8 cellular contexts compared by ENCODE assay signal in the genomic region with DNA sequence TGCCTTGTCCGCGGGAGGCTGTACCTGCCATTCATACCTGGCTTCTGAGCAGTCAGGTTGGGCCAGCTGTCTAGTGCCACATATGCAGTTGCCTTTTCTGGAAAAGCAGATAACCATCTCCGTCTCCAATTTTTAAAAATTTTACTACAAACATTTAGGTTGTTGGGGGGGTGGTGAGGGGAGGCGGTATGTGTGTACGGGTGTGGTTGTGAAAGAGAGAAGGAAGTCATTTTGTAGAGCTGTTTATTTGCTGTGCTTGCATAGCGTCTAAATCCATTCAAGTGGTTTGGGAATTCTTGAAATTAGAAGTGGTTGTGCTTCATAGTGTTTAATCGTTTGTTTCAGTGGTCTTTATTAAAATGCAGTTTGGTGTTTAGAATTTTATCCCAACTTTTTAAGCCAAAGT. TPM values are rescaled to one million over a fixed set of nuclear protein-coding genes. Genes with fewer than 3 reads are reported as not detected.
DNase-seq lines count a peak whose midpoint lies in the region; ATAC-seq and TF ChIP-seq lines count a peak whose summit lies in the region.

No MANE protein-coding gene starts in this region.

- peak in 1 of 4 donors; percentile 51 for TF ChIP-seq POLR2A in esophagus squamous epithelium (IDR thresholded peaks at IDR 0.05)

- H3K9me3 Mint-ChIP-seq in GM23338: peaks cover 4% of the 10 kb centered on the region; the same call in 1 of the 3 replicates

- H3K36me3 ChIP-seq in GM23338 (ENCODE audit: insufficient read depth) (no peaks in the 10 kb centered on the region), SK-N-MC (ENCODE audit: insufficient read depth, low read length) (no peaks in the 10 kb centered on the region), esophagus squamous epithelium (no peaks in the 10 kb centered on the region), osteoblast (ENCODE audit: insufficient read depth, low read length) (no peaks in the 10 kb centered on the region)

- no peak overlapping the region for H3K27ac Mint-ChIP-seq in GM23338

- H3K79me2 ChIP-seq in GM23338 (replicated peaks; ENCODE audit: insufficient read depth): no peaks in the 10 kb centered on the region
- H3K79me2 ChIP-seq in osteoblast (ENCODE audit: insufficient read depth, low read length): peaks cover 58% of the 10 kb centered on the region

- no peak for TF ChIP-seq CTCF in GM23338 (conservative IDR thresholded peaks at IDR 0.05; ENCODE audit: low read depth in 2 of 2)
- no peak for TF ChIP-seq CTCF in esophagus squamous epithelium (IDR thresholded peaks at IDR 0.05)
- no peak for TF ChIP-seq CTCF in osteoblast (IDR thresholded peaks at IDR 0.05; ENCODE audit: extremely low read depth, low read depth, low read length)

- H3K27ac ChIP-seq in GM23338 (ENCODE audit: low read depth) (no peak overlapping the region), SK-N-MC (no peak overlapping the region), esophagus squamous epithelium (peak overlapping the region; percentile 90 to 97 (median 94)), osteoblast (ENCODE audit: low read depth, low read length) (peak overlapping the region; percentile 68)

- no peaks in the 10 kb centered on the region for H3K36me3 Mint-ChIP-seq in GM23338 (ENCODE audit: low read depth)

- H4K20me1 ChIP-seq in GM23338 (replicated peaks; ENCODE audit: insufficient read depth) (no peaks in the 10 kb centered on the region; the same call in 1 of the 2 replicates), osteoblast (ENCODE audit: insufficient read depth, low read length) (peaks cover 15% of the 10 kb centered on the region)

- in situ Hi-C loops in KBM-7 (cut with MboI; ENCODE audit: low pct_unique_long_range_greater_than_20kb, low sequenced_read_pairs): no loop called here

- peaks cover 10% of the 10 kb centered on the region for H3K4me1 Mint-ChIP-seq in GM23338

- H3K9me2 ChIP-seq in GM23338 (ENCODE audit: insufficient read depth): no peaks in the 10 kb centered on the region; the same call in 1 of the 2 replicates

- no peak for ATAC-seq in GM23338
- ATAC-seq in HG03039 (IDR thresholded peaks at IDR 0.05; ENCODE audit: unreplicated experiment): no peak

- H3K9me3 ChIP-seq in SK-N-MC (ENCODE audit: low read depth, low read length) (no peaks in the 10 kb centered on the region), esophagus squamous epithelium (no peaks in the 10 kb centered on the region), osteoblast (ENCODE audit: low read depth, low read length) (no peaks in the 10 kb centered on the region)

- DNase-seq in CMK (ENCODE audit: low read depth) (peak; percentile 18), GM23338 (ENCODE audit: low spot score) (no peak), SK-N-MC (ENCODE audit: low read depth, low spot score) (no peak), esophagus squamous epithelium (lab: John Stamatoyannopoulos, UW) (no peak), osteoblast (ENCODE audit: insufficient read length, low spot score, missing footprints) (no peak), T-helper 9 cell (no peak), KBM-7 (no peak)

- H3F3A ChIP-seq in GM23338 (replicated peaks; ENCODE audit: low read depth): no peaks in the 10 kb centered on the region

- peaks cover 39% of the 10 kb centered on the region for H3K27me3 ChIP-seq in GM23338 (ENCODE audit: insufficient read depth)
- no peaks in the 10 kb centered on the region for H3K27me3 ChIP-seq in esophagus squamous epithelium
- H3K27me3 ChIP-seq in osteoblast (ENCODE audit: insufficient read depth, low read length): no peaks in the 10 kb centered on the region

- H2AFZ ChIP-seq in GM23338: peak overlapping the region; percentile 97
- H2AFZ ChIP-seq in osteoblast (ENCODE audit: low read length): peak overlapping the region; percentile 91

- H3K4me3 ChIP-seq in GM23338: peak overlapping the region; percentile 80
- H3K4me3 ChIP-seq in SK-N-MC: peak overlapping the region; percentile 76
- peak overlapping the region; percentile 83 to 97 (median 92) for H3K4me3 ChIP-seq in esophagus squamous epithelium
- H3K4me3 ChIP-seq in osteoblast (ENCODE audit: insufficient read depth, low read length): peak overlapping the region; percentile 91

- peaks cover 30% of the 10 kb centered on the region for H3K27me3 Mint-ChIP-seq in GM23338 (ENCODE audit: insufficient read depth, low read depth, poor library complexity)

- H3K9ac ChIP-seq in SK-N-MC (ENCODE audit: insufficient read length): no peak overlapping the region

- H3K4me2 ChIP-seq in GM23338 (peak overlapping the region; percentile 93), osteoblast (ENCODE audit: insufficient read depth, low read length) (peak overlapping the region; percentile 94)

- peak overlapping the region; percentile 86 for H3K4me3 Mint-ChIP-seq in GM23338

- WGBS in esophagus squamous epithelium, 2 donors: 0 to 1% methylated on average over 7 of the region's 7 CpGs

- intact Hi-C loops in esophagus squamous epithelium (cut with DNase I): no loop called here

- H3K4me1 ChIP-seq in GM23338 (ENCODE audit: insufficient read depth) (no peaks in the 10 kb centered on the region; the same call in 1 of the 2 replicates), esophagus squamous epithelium (peaks cover 7 to 23% (median 16%) of the 10 kb centered on the region in 3 donors), osteoblast (ENCODE audit: insufficient read depth, low read length) (peaks cover 4% of the 10 kb centered on the region)

TF ChIP-seq in GM23338, 12 proteins besides CTCF, POLR2A, EP300 and RAD21:
- TF ChIP-seq JUNB (IDR thresholded peaks at IDR 0.05; ENCODE audit: unreplicated experiment): no peak
- peak; percentile 10 for TF ChIP-seq EZH2 (IDR thresholded peaks at IDR 0.05; ENCODE audit: low read depth, unreplicated experiment)
- TF ChIP-seq REST (IDR thresholded peaks at IDR 0.05; ENCODE audit: unreplicated experiment): no peak
- TF ChIP-seq NANOG (IDR thresholded peaks at IDR 0.05; ENCODE audit: borderline replicate concordance): no peak
- no peak for TF ChIP-seq CREB1 (CRISPR knock-in tag; IDR thresholded peaks at IDR 0.05; ENCODE audit: low read depth)

RNA-seq across cellular contexts. Expression of gene TBC1D12, which starts 1.5 kb away (rescaled TPM):
- total RNA-seq in GM23338 (2014; rRNA removed; shearing (Covaris generic)): 3.6 and 4.1 TPM in 2 replicates
- polyA plus RNA-seq in GM23338 (2016; fragmentation: Nextera tagmentation; extraction: Ambion mirVana): 2.3 and 5.2 TPM in 2 replicates
- total RNA-seq in esophagus squamous epithelium (10 to 100 TPM in 1 of 4 donors, 1 to 10 TPM in 3; 5.2 to 13.5 (median 7.0) TPM), osteoblast (38.6 and 43.1 TPM in 2 replicates)

RNA-seq across cellular contexts. Expression of gene NOC3L, which starts 41.1 kb away (rescaled TPM):
- 43.1 and 49.7 TPM in 2 replicates for total RNA-seq in GM23338 (2014; rRNA removed; shearing (Covaris generic))
- 53.1 and 62.1 TPM in 2 replicates for polyA plus RNA-seq in GM23338 (2016; fragmentation: Nextera tagmentation; extraction: Ambion mirVana)
- 10 to 100 TPM; 11.3 to 24.8 (median 18.5) TPM for total RNA-seq in esophagus squamous epithelium
- 19.4 and 21.0 TPM in 2 replicates for total RNA-seq in osteoblast

Comparison
In these comparisons a context has a peak if more than half of its experiments do, and no peak if none do; other contexts are left out.
1. H3K27ac ChIP-seq: peak in esophagus squamous epithelium (4 of 4) and osteoblast (single experiment); none in GM23338 (single experiment) and SK-N-MC (single experiment).
2. Peak in every context shown above with its lines, with median percentiles within 50 percentile points of each other: H3K4me3 ChIP-seq.